17 cellular contexts compared by ENCODE assay signal in genomic region chr10:55441777-55442176, GRCh38.
DNase-seq lines count a peak whose midpoint lies in the region; ATAC-seq and TF ChIP-seq lines count a peak whose summit lies in the region.
"Had no signal": no experiment of that assay in that cellular context is flagged by ENCODE, and none has a peak within 500 bp of the region (broad histone marks: within the 10 kb centered on the region; RNA-seq: fewer than 3 reads in every experiment).

No MANE protein-coding gene starts in this region.

- H3K9ac ChIP-seq in endodermal cell (ENCODE audit: extremely low read depth, low read length, poor library complexity, severe bottlenecking), result no peak overlapping the region
- H3K9ac ChIP-seq: BLaER1 treated with 17β-estradiol and CSF1 and Interleukin-3, amounts not matched to agents 10 nM and 100 nM had no signal

- no peak overlapping the region for H3K4me3 ChIP-seq in endodermal cell (ENCODE audit: low read length)
- H3K4me3 ChIP-seq: A549; BLaER1 treated with 17β-estradiol and CSF1 and Interleukin-3, amounts not matched to agents 10 nM and 100 nM had no signal

- no peaks in the 10 kb centered on the region for H3K9me3 ChIP-seq in endodermal cell (ENCODE audit: control insufficient read depth, low read length)
- H3K9me3 ChIP-seq: A549; BLaER1 treated with 17β-estradiol and CSF1 and Interleukin-3, amounts not matched to agents 10 nM and 100 nM; Caco-2 had no signal

- WGBS in endodermal cell (ENCODE audit: insufficient coverage in 1 of 2, insufficient read length in 1 of 2), 2 experiments, result 83 to 96% methylated on average over 2 of the region's 2 CpGs

- peak; percentile 28 for DNase-seq in Right ventricle myocardium inferior (ENCODE audit: missing footprints)
- DNase-seq in left ventricle myocardium superior, result no peak
- peak; percentile 55 for DNase-seq in endodermal cell
- no peak for DNase-seq in OCI-M1 (lab: John Stamatoyannopoulos, UW)
- DNase-seq: AML-193; Caco-2; Calu3; CD4-positive, alpha-beta T cell; CD8-positive, alpha-beta T cell; DMS79 treated with DMSO at 0.1 percent for 48 hours; GF-D8 had no signal

- H3K27ac ChIP-seq in endodermal cell (ENCODE audit: low read depth, low read length), result no peak overlapping the region
- H3K27ac ChIP-seq: 22Rv1; A549; BLaER1 treated with 17β-estradiol and CSF1 and Interleukin-3, amounts not matched to agents 10 nM and 100 nM; C4-2B had no signal

- intact Hi-C loops in Right ventricle myocardium inferior (cut with DNase I) (no loop called here), left ventricle myocardium superior (cut with micrococcal nuclease) (no loop called here)

- ATAC-seq in Right ventricle myocardium inferior, result no peak
- no peak for ATAC-seq in left ventricle myocardium superior
- ATAC-seq in GM21528 (IDR thresholded peaks at IDR 0.05; ENCODE audit: low FRiP score, unreplicated experiment), result no peak
- ATAC-seq: A549; CD8-positive, alpha-beta T cell had no signal

- no peak for TF ChIP-seq CTCF in endodermal cell (conservative IDR thresholded peaks at IDR 0.05)

- no peaks in the 10 kb centered on the region for H3K4me1 Mint-ChIP-seq in endodermal cell
- H3K4me1 Mint-ChIP-seq: B cell had no signal

- no peaks in the 10 kb centered on the region for H3K4me1 ChIP-seq in endodermal cell (ENCODE audit: control insufficient read depth, insufficient read depth, low read length)
- H3K4me1 ChIP-seq: A549; BLaER1 treated with 17β-estradiol and CSF1 and Interleukin-3, amounts not matched to agents 10 nM and 100 nM; Caco-2 had no signal

- no peaks in the 10 kb centered on the region for H3K27me3 Mint-ChIP-seq in endodermal cell (ENCODE audit: insufficient read depth)
- H3K27me3 Mint-ChIP-seq: B cell; CD4-positive, alpha-beta T cell had no signal

- no peaks in the 10 kb centered on the region for H3K36me3 ChIP-seq in endodermal cell (ENCODE audit: control insufficient read depth, insufficient read depth, low read length)
- H3K36me3 ChIP-seq: BLaER1 treated with 17β-estradiol and CSF1 and Interleukin-3, amounts not matched to agents 10 nM and 100 nM had no signal

- H3K4me3 Mint-ChIP-seq in endodermal cell, result no peak overlapping the region
- H3K4me3 Mint-ChIP-seq: B cell; CD4-positive, alpha-beta T cell; CD8-positive, alpha-beta T cell had no signal

- H3K9me3 Mint-ChIP-seq in endodermal cell, result no peaks in the 10 kb centered on the region

- H3K27me3 ChIP-seq in endodermal cell (ENCODE audit: control insufficient read depth, insufficient read depth, low read length, poor library complexity, severe bottlenecking), result no peaks in the 10 kb centered on the region
- H3K27me3 ChIP-seq: BLaER1 treated with 17β-estradiol and CSF1 and Interleukin-3, amounts not matched to agents 10 nM and 100 nM had no signal

- no peak overlapping the region for H3K27ac Mint-ChIP-seq in endodermal cell
- H3K27ac Mint-ChIP-seq: B cell; CD4-positive, alpha-beta T cell; CD8-positive, alpha-beta T cell had no signal

- no peaks in the 10 kb centered on the region for H3K36me3 Mint-ChIP-seq in endodermal cell (ENCODE audit: low read depth)
- H3K36me3 Mint-ChIP-seq: CD8-positive, alpha-beta T cell had no signal

Comparison
In these comparisons a context has a peak if more than half of its experiments do, and no peak if none do; other contexts are left out.
1. DNase-seq: peak in Right ventricle myocardium inferior (single experiment) and endodermal cell (single experiment); none in left ventricle myocardium superior (single experiment) and OCI-M1 (single experiment).